In the genomic region with DNA sequence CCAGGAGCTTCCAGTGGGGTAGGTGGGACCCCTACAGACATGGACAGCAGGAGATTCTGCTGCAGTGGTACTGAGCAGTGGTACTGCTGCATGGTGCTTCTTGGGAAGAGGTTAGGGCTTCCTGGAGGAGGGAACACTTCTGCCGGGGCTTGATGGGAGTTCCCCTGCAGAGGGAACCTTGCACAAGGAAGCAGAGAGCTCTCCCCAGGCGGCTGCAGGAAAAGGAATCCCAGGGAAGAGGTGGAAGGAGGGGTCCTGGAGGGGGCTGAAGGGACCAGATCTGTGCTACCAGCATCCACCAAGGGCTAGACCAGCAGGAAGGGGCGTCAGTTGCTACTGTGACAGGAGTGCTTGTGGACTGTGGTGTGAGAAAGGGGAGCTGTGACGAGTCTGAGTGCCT, we compare ENCODE assay signal across 13 cellular contexts. TPM values are rescaled to one million over a fixed set of nuclear protein-coding genes. Genes with fewer than 3 reads are reported as not detected.
DNase-seq lines count a peak whose midpoint lies in the region; ATAC-seq and TF ChIP-seq lines count a peak whose summit lies in the region.
"Had no signal": no experiment of that assay in that cellular context is flagged by ENCODE, and none has a peak within 500 bp of the region (broad histone marks: within the 10 kb centered on the region; RNA-seq: fewer than 3 reads in every experiment).

No MANE protein-coding gene starts in this region.

- H3K9me3 ChIP-seq in skeletal muscle tissue (ENCODE audit: control insufficient read depth in 3 of 3, low read length in 3 of 3): no peaks in the 10 kb centered on the region
- H3K9me3 ChIP-seq: HAP-1 had no signal

- intact Hi-C loops in activated CD4-positive, alpha-beta T cell treated with anti-CD3 and anti-CD28 coated beads, Interleukin-2, amount 10 ng/mL, durations not matched to agents 24 days and 14 days (cut with micrococcal nuclease): no loop called here

- TF ChIP-seq CTCF in WTC11 (IDR thresholded peaks at IDR 0.05): no peak
- TF ChIP-seq CTCF in fibroblast of pulmonary artery (IDR thresholded peaks at IDR 0.05; ENCODE audit: low read length, missing control alignments): no peak

- peaks cover 28 to 59% (median 57%) of the 10 kb centered on the region in 3 donors for H3K4me1 ChIP-seq in skeletal muscle tissue (ENCODE audit: control insufficient read depth in 3 of 3, insufficient read depth in 3 of 3, low read length in 3 of 3)
- H3K4me1 ChIP-seq: HAP-1 had no signal

- peak overlapping the region; percentile 75 for H3K4me3 ChIP-seq in fibroblast of pulmonary artery (replicated peaks; ENCODE audit: low read depth, low read length)
- H3K4me3 ChIP-seq in skeletal muscle tissue (ENCODE audit: low read length in 3 of 3): no peak overlapping the region
- H3K4me3 ChIP-seq: HAP-1 had no signal

- no peaks in the 10 kb centered on the region for H3K9me3 Mint-ChIP-seq in activated CD4-positive, alpha-beta T cell treated with anti-CD3 and anti-CD28 coated beads, Interleukin-2, amount 10 ng/mL, durations not matched to agents 24 days and 14 days
- no peaks in the 10 kb centered on the region for H3K9me3 Mint-ChIP-seq in WTC11

- H3K9ac ChIP-seq in skeletal muscle tissue (ENCODE audit: low read depth in 1 of 3, low read length in 3 of 3): peak overlapping the region in 2 of 3 donors; percentile 20 to 85

- no peaks in the 10 kb centered on the region for H3K27me3 ChIP-seq in skeletal muscle tissue (ENCODE audit: control insufficient read depth in 3 of 3, insufficient read depth in 3 of 3, low read length in 3 of 3)

- H3K4me3 Mint-ChIP-seq in activated CD4-positive, alpha-beta T cell treated with anti-CD3 and anti-CD28 coated beads, Interleukin-2, amount 10 ng/mL, durations not matched to agents 24 days and 14 days: peak overlapping the region; percentile 66
- peak overlapping the region; percentile 63 for H3K4me3 Mint-ChIP-seq in WTC11

- peak overlapping the region; percentile 22 for H3K27ac Mint-ChIP-seq in activated CD4-positive, alpha-beta T cell treated with anti-CD3 and anti-CD28 coated beads, Interleukin-2, amount 10 ng/mL, durations not matched to agents 24 days and 14 days
- no peak overlapping the region for H3K27ac Mint-ChIP-seq in WTC11

- POLR2A ChIA-PET in WTC11 (lab: Charles Lee): no interaction called here

- ATAC-seq in WTC11 (no peak), GM18502 (IDR thresholded peaks at IDR 0.05; ENCODE audit: poor library complexity, unreplicated experiment) (no peak)

- H3K27me3 Mint-ChIP-seq in activated CD4-positive, alpha-beta T cell treated with anti-CD3 and anti-CD28 coated beads, Interleukin-2, amount 10 ng/mL, durations not matched to agents 24 days and 14 days: peaks cover 18% of the 10 kb centered on the region
- H3K27me3 Mint-ChIP-seq in WTC11 (ENCODE audit: low read depth): peaks cover 82% of the 10 kb centered on the region

- peaks cover 29% of the 10 kb centered on the region for H3K36me3 Mint-ChIP-seq in activated CD4-positive, alpha-beta T cell treated with anti-CD3 and anti-CD28 coated beads, Interleukin-2, amount 10 ng/mL, durations not matched to agents 24 days and 14 days (ENCODE audit: low read depth)
- peaks cover 2% of the 10 kb centered on the region; the same call in 1 of the 2 replicates for H3K36me3 Mint-ChIP-seq in WTC11

- H3K36me3 ChIP-seq in skeletal muscle tissue (ENCODE audit: control insufficient read depth in 3 of 3, insufficient read depth in 3 of 3, low read length in 3 of 3): peaks cover 43 to 44% (median 44%) of the 10 kb centered on the region in 3 donors

- H3K4me1 Mint-ChIP-seq in activated CD4-positive, alpha-beta T cell treated with anti-CD3 and anti-CD28 coated beads, Interleukin-2, amount 10 ng/mL, durations not matched to agents 24 days and 14 days: peaks cover 37% of the 10 kb centered on the region
- peaks cover 14% of the 10 kb centered on the region for H3K4me1 Mint-ChIP-seq in WTC11

- CTCF ChIA-PET in WTC11 (lab: Charles Lee): interaction anchor here (0.7 to 13.9 kb wide), 7 partner anchors 8 to 124 kb away, joined by 3 to 184 read pairs (median 6); a partner anchor contains a TSS

- no peak for DNase-seq in activated CD4-positive, alpha-beta T cell treated with anti-CD3 and anti-CD28 coated beads, Interleukin-2, amount 10 ng/mL, durations not matched to agents 24 days and 14 days
- no peak for DNase-seq in activated CD4-positive, alpha-beta T cell treated with anti-CD3 and anti-CD28 coated beads, Interleukin-2, amount 50 U/mL, for 48 hours
- DNase-seq in WTC11 (ENCODE audit: low spot score) (no peak), fibroblast of pulmonary artery (ENCODE audit: low read depth) (no peak), NCI-H1694 treated with DMSO at 0.1 percent for 48 hours (lab: John Stamatoyannopoulos, UW) (no peak), hepatic stellate cell (ENCODE audit: low spot score) (no peak)
- DNase-seq: activated CD4-positive, alpha-beta T cell treated with anti-CD3 and anti-CD28 coated beads, Interleukin-2, amount 50 U/mL, for 1 hour; NCI-H510A treated with DMSO at 0.1 percent for 48 hours; SHP77 had no signal

- no peak overlapping the region for H3K27ac ChIP-seq in skeletal muscle tissue (ENCODE audit: low read depth, low read length)

TF ChIP-seq in WTC11, 78 proteins besides CTCF, POLR2A, EP300 and RAD21:
- no peak for TF ChIP-seq SMAD4 (CRISPR knock-in tag; IDR thresholded peaks at IDR 0.05)
- no peak for TF ChIP-seq RORB (CRISPR knock-in tag; IDR thresholded peaks at IDR 0.05)
- TF ChIP-seq ETV6 (CRISPR knock-in tag; IDR thresholded peaks at IDR 0.05): no peak
- TF ChIP-seq MYBL2 (CRISPR knock-in tag; IDR thresholded peaks at IDR 0.05): no peak
- TF ChIP-seq NFE2L1 (CRISPR knock-in tag; IDR thresholded peaks at IDR 0.05): no peak
- no peak for TF ChIP-seq GABPB1 (CRISPR knock-in tag; IDR thresholded peaks at IDR 0.05)
- TF ChIP-seq, protein P1, sequence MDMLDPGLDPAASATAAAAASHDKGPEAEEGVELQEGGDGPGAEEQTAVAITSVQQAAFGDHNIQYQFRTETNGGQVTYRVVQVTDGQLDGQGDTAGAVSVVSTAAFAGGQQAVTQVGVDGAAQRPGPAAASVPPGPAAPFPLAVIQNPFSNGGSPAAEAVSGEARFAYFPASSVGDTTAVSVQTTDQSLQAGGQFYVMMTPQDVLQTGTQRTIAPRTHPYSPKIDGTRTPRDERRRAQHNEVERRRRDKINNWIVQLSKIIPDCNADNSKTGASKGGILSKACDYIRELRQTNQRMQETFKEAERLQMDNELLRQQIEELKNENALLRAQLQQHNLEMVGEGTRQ (CRISPR knock-in tag; IDR thresholded peaks at IDR 0.05): no peak
- no peak for TF ChIP-seq SOX15 (CRISPR knock-in tag; IDR thresholded peaks at IDR 0.05)
- TF ChIP-seq JAZF1 (CRISPR knock-in tag; IDR thresholded peaks at IDR 0.05): no peak
- no peak for TF ChIP-seq KAT7 (CRISPR knock-in tag; IDR thresholded peaks at IDR 0.05; ENCODE audit: borderline replicate concordance)
- no peak for TF ChIP-seq NFATC4 (CRISPR knock-in tag; IDR thresholded peaks at IDR 0.05)
- TF ChIP-seq ESRRA (CRISPR knock-in tag; IDR thresholded peaks at IDR 0.05; ENCODE audit: borderline replicate concordance): no peak
- TF ChIP-seq, protein P2, sequence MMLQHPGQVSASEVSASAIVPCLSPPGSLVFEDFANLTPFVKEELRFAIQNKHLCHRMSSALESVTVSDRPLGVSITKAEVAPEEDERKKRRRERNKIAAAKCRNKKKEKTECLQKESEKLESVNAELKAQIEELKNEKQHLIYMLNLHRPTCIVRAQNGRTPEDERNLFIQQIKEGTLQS (CRISPR knock-in tag; conservative IDR thresholded peaks at IDR 0.05): no peak

RNA-seq across cellular contexts. Expression of a gene that starts 10.6 kb away (rescaled TPM):
- 23.3 and 27.7 TPM in 2 replicates for total RNA-seq in activated CD4-positive, alpha-beta T cell treated with anti-CD3 and anti-CD28 coated beads, Interleukin-2, amount 10 ng/mL, durations not matched to agents 24 days and 14 days
- total RNA-seq in WTC11 (2021): 14.9 to 15.9 TPM (median 15.5 TPM) in 3 replicates
- 30.8 TPM for total RNA-seq in skeletal muscle tissue

RNA-seq across cellular contexts. Expression of a gene that starts 23.1 kb away (rescaled TPM):
- total RNA-seq in activated CD4-positive, alpha-beta T cell treated with anti-CD3 and anti-CD28 coated beads, Interleukin-2, amount 10 ng/mL, durations not matched to agents 24 days and 14 days: 60.2 and 62.5 TPM in 2 replicates
- total RNA-seq in WTC11 (2021) (55.4 to 60.6 TPM (median 57.7 TPM) in 3 replicates), skeletal muscle tissue (31.3 TPM)

RNA-seq across cellular contexts. Expression of a gene that starts 55.9 kb away (rescaled TPM):
- not detected in 2 replicates for total RNA-seq in activated CD4-positive, alpha-beta T cell treated with anti-CD3 and anti-CD28 coated beads, Interleukin-2, amount 10 ng/mL, durations not matched to agents 24 days and 14 days
- total RNA-seq in WTC11 (2021): not detected in 3 replicates
- not detected for total RNA-seq in skeletal muscle tissue
- total RNA-seq: A673 had no signal

RNA-seq across cellular contexts. Expression of a gene that starts 58.3 kb away (rescaled TPM):
- 30.9 and 31.8 TPM in 2 replicates for total RNA-seq in activated CD4-positive, alpha-beta T cell treated with anti-CD3 and anti-CD28 coated beads, Interleukin-2, amount 10 ng/mL, durations not matched to agents 24 days and 14 days
- 32.5 to 44.1 TPM (median 33.8 TPM) in 3 replicates for total RNA-seq in WTC11 (2021)
- total RNA-seq in skeletal muscle tissue: 46.4 TPM
